In the genomic region with DNA sequence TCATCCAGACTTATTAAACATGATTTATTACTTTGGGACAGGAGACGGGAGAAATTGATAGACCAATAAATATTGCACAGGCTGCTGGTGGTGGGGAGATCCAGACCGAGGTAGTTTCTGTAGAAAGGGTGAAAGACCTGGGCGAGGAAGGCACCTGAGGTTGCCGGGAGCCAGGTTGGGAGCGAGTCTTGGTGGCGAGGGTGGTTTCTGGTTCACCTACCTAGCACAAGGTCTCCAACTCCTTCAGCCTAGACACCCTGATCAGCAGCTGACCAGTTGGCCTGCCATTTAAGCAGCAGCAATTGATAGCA, we compare ENCODE assay signal across 8 cellular contexts. TPM values are rescaled to one million over a fixed set of nuclear protein-coding genes. Genes with fewer than 3 reads are reported as not detected.
DNase-seq lines count a peak whose midpoint lies in the region; ATAC-seq and TF ChIP-seq lines count a peak whose summit lies in the region.

No MANE protein-coding gene starts in this region.

- no peaks in the 10 kb centered on the region for H3K9me3 Mint-ChIP-seq in Caco-2 (ENCODE audit: unreplicated experiment)
- no peaks in the 10 kb centered on the region for H3K9me3 Mint-ChIP-seq in endothelial cell (ENCODE audit: unreplicated experiment)

- peak overlapping the region; percentile 89 for H3K27ac Mint-ChIP-seq in Caco-2 (ENCODE audit: unreplicated experiment)
- no peak overlapping the region for H3K27ac Mint-ChIP-seq in endothelial cell (ENCODE audit: unreplicated experiment)

- no peaks in the 10 kb centered on the region for H4K20me1 ChIP-seq in OCI-LY3 (ENCODE audit: insufficient read depth, low read length)
- peaks cover 17% of the 10 kb centered on the region for H4K20me1 ChIP-seq in osteoblast (ENCODE audit: insufficient read depth, low read length)

- peak overlapping the region; percentile 30 for H3K4me3 ChIP-seq in Caco-2 (ENCODE audit: low read depth, low read length)
- peak overlapping the region; percentile 80 for H3K4me3 ChIP-seq in OCI-LY3 (ENCODE audit: low read length)
- H3K4me3 ChIP-seq in osteoblast (ENCODE audit: insufficient read depth, low read length) = peak overlapping the region; percentile 64

- peaks cover 25% of the 10 kb centered on the region for H3K4me1 Mint-ChIP-seq in Caco-2 (ENCODE audit: low read depth, unreplicated experiment)
- peaks cover 20% of the 10 kb centered on the region for H3K4me1 Mint-ChIP-seq in endothelial cell (ENCODE audit: unreplicated experiment)

- H3K4me2 ChIP-seq in OCI-LY3 (ENCODE audit: low read length) (peak overlapping the region; percentile 84), osteoblast (ENCODE audit: insufficient read depth, low read length) (peak overlapping the region; percentile 87)

- intact Hi-C loops in Caco-2 (cut with micrococcal nuclease; ENCODE audit: unreplicated experiment) = loop anchor here (5.0 kb wide), 2 partner anchors 170 to 255 kb away; no protein-coding TSS in a partner anchor

- CTCF ChIA-PET in Caco-2 (lab: Charles Lee) = interaction anchor here (0.7 to 3.2 kb wide), 18 partner anchors 10 to 622 kb away, joined by 3 to 76 read pairs (median 7); a partner anchor contains a TSS

- H3K4me1 ChIP-seq in Caco-2 (peaks cover 5% of the 10 kb centered on the region), OCI-LY3 (ENCODE audit: low read length) (peaks cover 31% of the 10 kb centered on the region), osteoblast (ENCODE audit: insufficient read depth, low read length) (peaks cover 26% of the 10 kb centered on the region)

- POLR2A ChIA-PET in Caco-2 (lab: Charles Lee) = interaction anchor here (0.6 to 3.2 kb wide), 8 partner anchors 11 to 226 kb away, joined by 3 to 65 read pairs (median 6); a partner anchor contains a TSS

- H3K27me3 Mint-ChIP-seq in Caco-2 (ENCODE audit: insufficient read depth, unreplicated experiment) (no peaks in the 10 kb centered on the region), endothelial cell (ENCODE audit: unreplicated experiment) (peaks cover 7% of the 10 kb centered on the region)

- peaks cover 61% of the 10 kb centered on the region for H3K36me3 Mint-ChIP-seq in Caco-2 (ENCODE audit: insufficient read depth, unreplicated experiment)
- H3K36me3 Mint-ChIP-seq in endothelial cell (ENCODE audit: low read depth, unreplicated experiment) = no peaks in the 10 kb centered on the region

- peak overlapping the region; percentile 15; the same call in 1 of the 2 replicates for H2AFZ ChIP-seq in OCI-LY3 (ENCODE audit: low read depth, low read length)
- no peak overlapping the region for H2AFZ ChIP-seq in osteoblast (ENCODE audit: low read length)

- H3K79me2 ChIP-seq in OCI-LY3 (ENCODE audit: low read length) (no peaks in the 10 kb centered on the region), osteoblast (ENCODE audit: insufficient read depth, low read length) (peaks cover 21% of the 10 kb centered on the region)

- H3K36me3 ChIP-seq in Caco-2 (ENCODE audit: control insufficient read depth, insufficient read depth, low read length) (no peaks in the 10 kb centered on the region), OCI-LY3 (replicated peaks; ENCODE audit: low read depth, low read length) (peaks cover 6% of the 10 kb centered on the region), osteoblast (ENCODE audit: insufficient read depth, low read length) (peaks cover 32% of the 10 kb centered on the region)

- no peaks in the 10 kb centered on the region for H3K9me3 ChIP-seq in Caco-2
- H3K9me3 ChIP-seq in OCI-LY3 (ENCODE audit: insufficient read depth, low read length) = no peaks in the 10 kb centered on the region
- no peaks in the 10 kb centered on the region for H3K9me3 ChIP-seq in osteoblast (ENCODE audit: low read depth, low read length)

- H3K9ac ChIP-seq in OCI-LY3 (ENCODE audit: low read length) = peak overlapping the region; percentile 58

- H3K27ac ChIP-seq in OCI-LY3 (ENCODE audit: low read length) (peak overlapping the region; percentile 60), osteoblast (ENCODE audit: low read depth, low read length) (no peak overlapping the region)

- H3K27me3 ChIP-seq in Caco-2 (replicated peaks; ENCODE audit: control insufficient read depth, insufficient read depth, low read length) (no peaks in the 10 kb centered on the region), OCI-LY3 (ENCODE audit: low read depth, low read length) (no peaks in the 10 kb centered on the region), osteoblast (ENCODE audit: insufficient read depth, low read length) (no peaks in the 10 kb centered on the region)

- no peak for TF ChIP-seq CTCF in Caco-2 (IDR thresholded peaks at IDR 0.05; ENCODE audit: insufficient read depth in 1 of 2, low read depth in 1 of 2, low read length in 1 of 2, severe bottlenecking in 1 of 2, unreplicated experiment in 1 of 2)
- no peak for TF ChIP-seq CTCF in OCI-LY3 (IDR thresholded peaks at IDR 0.05; ENCODE audit: low read depth, low read length)
- TF ChIP-seq CTCF in endothelial cell (IDR thresholded peaks at IDR 0.05; ENCODE audit: unreplicated experiment) = no peak
- TF ChIP-seq CTCF in osteoblast (IDR thresholded peaks at IDR 0.05; ENCODE audit: extremely low read depth, low read depth, low read length) = no peak

- H3K4me3 Mint-ChIP-seq in Caco-2 (ENCODE audit: unreplicated experiment) (peak overlapping the region; percentile 80), endothelial cell (ENCODE audit: unreplicated experiment) (peak overlapping the region; percentile 92)

- BruUV-seq in Caco-2 (replicated peaks; lab: Mats Ljungman, UMichigan) = TSS peak; percentile 73

- no peak for ATAC-seq in GM21390 (IDR thresholded peaks at IDR 0.05; ENCODE audit: unreplicated experiment)
- no peak for ATAC-seq in HG03196 (IDR thresholded peaks at IDR 0.05; ENCODE audit: unreplicated experiment)

- DNase-seq in Caco-2 = no peak
- no peak for DNase-seq in endothelial cell (ENCODE audit: low spot score)
- DNase-seq in osteoblast (ENCODE audit: insufficient read length, low spot score, missing footprints) = no peak
- DNase-seq in NCI-H2029 treated with DMSO at 0.1 percent for 48 hours (lab: John Stamatoyannopoulos, UW) = no peak
- DNase-seq in stimulated activated CD4-positive, alpha-beta T cell treated with anti-CD3 and anti-CD28 coated beads, Interleukin-2, amount 100 ng/mL, for 48 hours = no peak

RNA-seq across cellular contexts. Expression of a gene that starts 7.0 kb away (rescaled TPM):
- total RNA-seq in Caco-2 (2022) (6.8 and 11.3 TPM in 2 replicates), endothelial cell (ENCODE audit: unreplicated experiment) (10.0 TPM), osteoblast (185 and 216 TPM in 2 replicates)

RNA-seq across cellular contexts. Expression of a gene that starts 31.4 kb away (rescaled TPM):
- 20.4 and 24.4 TPM in 2 replicates for total RNA-seq in Caco-2 (2022)
- 8.5 TPM for total RNA-seq in endothelial cell (ENCODE audit: unreplicated experiment)
- total RNA-seq in osteoblast = 4.3 and 4.7 TPM in 2 replicates

RNA-seq across cellular contexts. Expression of a gene that starts 31.9 kb away (rescaled TPM):
- total RNA-seq in Caco-2 (2022) (0.32 TPM in 1 of 2 replicates, not detected in the other), endothelial cell (ENCODE audit: unreplicated experiment) (not detected), osteoblast (not detected in 2 replicates)

RNA-seq across cellular contexts. Expression of a gene that starts 59.0 kb away (rescaled TPM):
- total RNA-seq in Caco-2 (2022) (375 and 381 TPM in 2 replicates), endothelial cell (ENCODE audit: unreplicated experiment) (325 TPM), osteoblast (95.2 and 119 TPM in 2 replicates)

Comparison
In these comparisons a context has a peak if more than half of its experiments do, and no peak if none do; other contexts are left out.
1. H3K4me3 ChIP-seq: peak in every context shown above with its lines; median percentile 80 in OCI-LY3; 64 in osteoblast; 30 in Caco-2.
2. RNA of a gene that starts 7.0 kb away (total RNA-seq): 185 to 216 TPM in osteoblast; 10.0 TPM in endothelial cell (single experiment) and 6.8 to 11.3 TPM in Caco-2; every median in the first group is over 10 times any median in the second.